24 cellular contexts compared by ENCODE assay signal in genomic region chr12:7431993-7432685, GRCh38. TPM values are rescaled to one million over a fixed set of nuclear protein-coding genes. Genes with fewer than 3 reads are reported as not detected.
DNase-seq lines count a peak whose midpoint lies in the region; ATAC-seq, FAIRE-seq and TF ChIP-seq lines count a peak whose summit lies in the region.
"Had no signal": no experiment of that assay in that cellular context is flagged by ENCODE, and none has a peak within 500 bp of the region (broad histone marks: within the 10 kb centered on the region; RNA-seq: fewer than 3 reads in every experiment).

No MANE protein-coding gene starts in this region.

- TF ChIP-seq POLR2A in H54 (IDR thresholded peaks at IDR 0.05; ENCODE audit: low read depth, low read length): no peak

- no peak overlapping the region for H3K4me3 ChIP-seq in SJSA1
- H3K4me3 ChIP-seq in keratinocyte (ENCODE audit: control insufficient read depth in 2 of 3, extremely low read depth in 1 of 3, insufficient read depth in 2 of 3, low read depth in 1 of 3, low read length in 3 of 3): no peak overlapping the region
- H3K4me3 ChIP-seq: GM12878, stomach, tibial nerve had no signal

- H3K9me1 ChIP-seq in keratinocyte (ENCODE audit: control insufficient read depth, extremely low read depth, insufficient read depth, low read length): no peaks in the 10 kb centered on the region

- no peaks in the 10 kb centered on the region for H3K36me3 ChIP-seq in SJSA1
- no peaks in the 10 kb centered on the region for H3K36me3 ChIP-seq in keratinocyte (ENCODE audit: control insufficient read depth in 2 of 2, extremely low read depth in 1 of 2, insufficient read depth in 2 of 2, low read length in 2 of 2)
- H3K36me3 ChIP-seq: stomach, tibial nerve had no signal

- DNase-seq in AG08395 (ENCODE audit: low spot score) (peak; percentile 9), H54 (ENCODE audit: insufficient read length, low spot score) (no peak), SJSA1 (ENCODE audit: low read depth in 1 of 2, low spot score in 2 of 2) (no peak), keratinocyte (ENCODE audit: low read depth, low spot score) (no peak), NOMO-1 (lab: John Stamatoyannopoulos, UW; ENCODE audit: unreplicated experiment in 2 of 2) (no peak)
- DNase-seq in activated T-cell treated with anti-CD3 and anti-CD28 coated beads, Interleukin-2, amount 50 U/mL, for 72 hours: no peak
- DNase-seq in activated T-cell treated with anti-CD3 and anti-CD28 coated beads, Interleukin-2, amount 50 U/mL, for 48 hours: no peak
- DNase-seq: activated CD4-positive, alpha-beta T cell treated with anti-CD3 and anti-CD28 coated beads, Interleukin-2, amount 50 U/mL, for 1 hour; CD4-positive, CD25-positive, alpha-beta regulatory T cell; cerebellar nuclear complex; DMS153; erythroblast; kidney glomerular epithelial cell; MM.1S; NCI-H1436; NCI-H2171; NCI-H526; stomach had no signal

- no peak overlapping the region for H3K27ac Mint-ChIP-seq in activated T-cell treated with anti-CD3 and anti-CD28 coated beads, Interleukin-2, amount 50 U/mL, for 72 hours
- H3K27ac Mint-ChIP-seq: activated naive CD8-positive, alpha-beta T cell; activated T-helper 2 cell treated with anti-CD3 and anti-CD28 coated beads, Interferon-gamma antibody, Interleukin-2, Interleukin-4, amounts not matched to agents 10 μg/mL and 5 μg/mL and 100 μg/mL, durations not matched to agents 14 hours and 24 hours and 36 hours; CD4-positive, CD25-positive, alpha-beta regulatory T cell had no signal

- no peaks in the 10 kb centered on the region for H3K27me3 ChIP-seq in SJSA1 (replicated peaks)
- no peaks in the 10 kb centered on the region for H3K27me3 ChIP-seq in keratinocyte (ENCODE audit: control insufficient read depth, extremely low read depth, insufficient read depth, low read length)
- H3K27me3 ChIP-seq: tibial nerve had no signal

- H3K4me2 ChIP-seq in keratinocyte (ENCODE audit: control insufficient read depth, extremely low read depth, insufficient read depth, low read depth, low read length): no peak overlapping the region

- no peak overlapping the region for H3K9ac ChIP-seq in keratinocyte (ENCODE audit: control insufficient read depth, extremely low read depth, insufficient read depth, low read length)

- dilution Hi-C loops in keratinocyte (cut with MboI; ENCODE audit: extremely low pct_ligation_motif_present, low sequenced_read_pairs): no loop called here

- ATAC-seq in activated T-cell treated with anti-CD3 and anti-CD28 coated beads, Interleukin-2, amount 50 U/mL, for 72 hours (replicated peaks in 1 of 2): no peak
- no peak for ATAC-seq in HG02870 (IDR thresholded peaks at IDR 0.05; ENCODE audit: unreplicated experiment)
- ATAC-seq: GM12878 had no signal

- no peaks in the 10 kb centered on the region for H3K36me3 Mint-ChIP-seq in activated T-cell treated with anti-CD3 and anti-CD28 coated beads, Interleukin-2, amount 50 U/mL, for 72 hours (ENCODE audit: insufficient read depth in 2 of 2)
- H3K36me3 Mint-ChIP-seq: activated naive CD8-positive, alpha-beta T cell; CD4-positive, CD25-positive, alpha-beta regulatory T cell had no signal

- no peak overlapping the region for H3K4me3 Mint-ChIP-seq in activated T-cell treated with anti-CD3 and anti-CD28 coated beads, Interleukin-2, amount 50 U/mL, for 72 hours
- H3K4me3 Mint-ChIP-seq: activated naive CD8-positive, alpha-beta T cell; CD4-positive, CD25-positive, alpha-beta regulatory T cell had no signal

- H3K9me3 ChIP-seq in SJSA1 (replicated peaks) (no peaks in the 10 kb centered on the region), keratinocyte (ENCODE audit: control insufficient read depth, low read depth, low read length) (no peaks in the 10 kb centered on the region)
- H3K9me3 ChIP-seq: stomach, tibial nerve had no signal

- no peak for TF ChIP-seq CTCF in keratinocyte (optimal IDR thresholded peaks at IDR 0.05 in 1 of 3, IDR thresholded peaks at IDR 0.05 in 1 of 3, conservative IDR thresholded peaks at IDR 0.05 in 1 of 3; ENCODE audit: extremely low read depth in 1 of 3, insufficient read depth in 2 of 3, low read length in 3 of 3)

- peaks cover 4% of the 10 kb centered on the region for H3K27me3 Mint-ChIP-seq in activated T-cell treated with anti-CD3 and anti-CD28 coated beads, Interleukin-2, amount 50 U/mL, for 72 hours (ENCODE audit: low read depth)
- H3K27me3 Mint-ChIP-seq: CD4-positive, CD25-positive, alpha-beta regulatory T cell had no signal

- H2AFZ ChIP-seq in keratinocyte (ENCODE audit: control insufficient read depth, low read length): no peak overlapping the region

- no peaks in the 10 kb centered on the region for H3K79me2 ChIP-seq in keratinocyte (ENCODE audit: control insufficient read depth, insufficient read depth, low read length)

- H3K4me1 ChIP-seq in SJSA1 (replicated peaks) (peaks cover 15% of the 10 kb centered on the region), keratinocyte (ENCODE audit: control insufficient read depth, extremely low read depth, insufficient read depth, low read length) (peaks cover 13% of the 10 kb centered on the region)
- H3K4me1 ChIP-seq: stomach, tibial nerve had no signal

- H4K20me1 ChIP-seq in keratinocyte (ENCODE audit: control insufficient read depth, extremely low read depth, insufficient read depth, low read length): no peaks in the 10 kb centered on the region

- H3K9me3 Mint-ChIP-seq in activated T-cell treated with anti-CD3 and anti-CD28 coated beads, Interleukin-2, amount 50 U/mL, for 72 hours: no peaks in the 10 kb centered on the region
- H3K9me3 Mint-ChIP-seq: activated T-helper 2 cell treated with anti-CD3 and anti-CD28 coated beads, Interferon-gamma antibody, Interleukin-2, Interleukin-4, amounts not matched to agents 10 μg/mL and 5 μg/mL and 100 μg/mL, durations not matched to agents 14 hours and 24 hours and 36 hours had no signal

- peak overlapping the region; percentile 72 for H3K27ac ChIP-seq in SJSA1
- H3K27ac ChIP-seq in keratinocyte (ENCODE audit: control insufficient read depth, insufficient read depth, low read length): no peak overlapping the region
- H3K27ac ChIP-seq: RWPE1, stomach, tibial nerve had no signal

- no peaks in the 10 kb centered on the region for H3K4me1 Mint-ChIP-seq in activated T-cell treated with anti-CD3 and anti-CD28 coated beads, Interleukin-2, amount 50 U/mL, for 72 hours (ENCODE audit: low read depth)
- H3K4me1 Mint-ChIP-seq: CD4-positive, CD25-positive, alpha-beta regulatory T cell had no signal

- FAIRE-seq in H54 (lab: Jason Lieb, UNC) (peak; percentile 41), keratinocyte (lab: Jason Lieb, UNC) (peak; percentile 48)
- FAIRE-seq: GM12878 had no signal

RNA-seq across cellular contexts. Expression of gene CD163L1, which starts 11.8 kb away (rescaled TPM):
- 0.56 and 2.9 TPM in 2 replicates for total RNA-seq in SJSA1 (2014; rRNA removed; shearing (Covaris generic))
- 0.30 to 0.62 TPM (median 0.35 TPM) in 3 replicates for polyA plus RNA-seq in keratinocyte
- 0.20 TPM for polyA plus RNA-seq in keratinocyte (2011; ENCODE audit: low read depth)
- 0.41 and 0.71 TPM in 2 replicates for polyA plus RNA-seq in keratinocyte (2011; cell fraction: cytosol; rRNA removed)
- 2.3 and 2.7 TPM in 2 replicates for polyA plus RNA-seq in keratinocyte (2011; cell fraction: nucleus; rRNA removed)
- 0.37 and 1.2 TPM in 2 replicates for polyA plus RNA-seq in keratinocyte (2012; ENCODE audit: low replicate concordance)
- 0.13 to 2.2 TPM (median 0.66 TPM) in 3 replicates for polyA minus RNA-seq in keratinocyte
- polyA minus RNA-seq in keratinocyte (2011; cell fraction: cytosol; rRNA and poly(A)+ RNA removed): not detected
- polyA minus RNA-seq in keratinocyte (2011; cell fraction: nucleus; rRNA and poly(A)+ RNA removed): 0.32 and 1.3 TPM in 2 replicates
- not detected for total RNA-seq in activated T-cell treated with anti-CD3 and anti-CD28 coated beads, Interleukin-2, amount 50 U/mL, for 72 hours
- total RNA-seq: activated T-helper 2 cell treated with anti-CD3 and anti-CD28 coated beads, Interferon-gamma antibody, Interleukin-2, Interleukin-4, amounts not matched to agents 10 μg/mL and 5 μg/mL and 100 μg/mL, durations not matched to agents 14 hours and 24 hours and 36 hours; CD4-positive, CD25-positive, alpha-beta regulatory T cell had no signal
- polyA plus RNA-seq: CD4-positive, CD25-positive, alpha-beta regulatory T cell had no signal
